ENCODE assay signal across 26 cellular contexts in the genomic region with DNA sequence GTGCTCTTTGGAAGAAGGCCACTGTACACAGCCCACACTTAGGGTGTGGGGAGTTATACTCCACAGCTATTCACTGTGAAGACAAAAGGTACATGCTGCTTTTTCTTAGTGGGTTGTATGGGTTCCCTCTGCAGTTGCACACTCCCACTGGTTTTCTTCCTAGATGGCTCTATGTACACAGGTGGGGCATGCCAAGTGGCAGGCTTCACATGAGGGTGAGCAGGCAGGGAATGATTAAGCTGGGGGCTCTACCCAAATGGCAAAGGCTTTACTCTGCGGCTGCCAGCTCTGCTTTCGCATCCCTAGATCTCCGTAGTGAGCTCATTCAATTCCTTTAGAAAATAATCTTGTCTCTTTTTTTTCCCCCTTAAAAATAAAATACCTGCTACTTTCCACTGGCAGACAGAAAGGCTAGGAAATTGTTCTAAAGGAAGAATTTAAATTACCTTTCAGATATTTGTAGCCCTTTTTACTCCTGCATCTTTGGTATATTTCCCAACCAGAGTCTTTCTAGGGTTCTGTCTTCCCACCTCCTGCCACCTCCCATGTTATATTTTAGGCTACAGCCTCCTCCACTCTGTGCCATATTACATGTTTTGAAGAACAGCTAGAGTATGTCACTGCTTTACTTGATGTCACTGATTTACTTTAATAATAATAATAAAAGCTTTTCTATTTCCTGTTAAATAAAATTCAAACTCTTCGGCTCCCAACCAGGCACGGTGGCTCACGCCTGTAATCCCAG.
"Had no signal": no experiment of that assay in that cellular context is flagged by ENCODE, and none has a peak within 500 bp of the region (broad histone marks: within the 10 kb centered on the region; RNA-seq: fewer than 3 reads in every experiment).

No MANE protein-coding gene starts in this region.

- H3K27ac ChIP-seq: PC-9 had no signal

- H3K27me3 ChIP-seq: MG63 had no signal

- DNase-seq: IMR-90; Karpas-422; KG1; MG63; NCI-H1092; NCI-H1105 treated with DMSO at 0.1 percent for 48 hours; NCI-H1417 treated with DMSO at 0.1 percent for 48 hours; NCI-H146; NCI-H187; NCI-H2029; NCI-H2081 treated with DMSO at 0.1 percent for 48 hours; NCI-H2171; NCI-H226; NCI-H446; NCI-H510A treated with DMSO at 0.1 percent for 48 hours; NCI-H526; NCI-H748 treated with DMSO at 0.1 percent for 48 hours; NK-92 treated with Interleukin-12 subunit alpha and Interleukin-12 subunit beta, amount 100 ng/mL, for 24 hours; OCI-M1; PC-9; Right ventricle myocardium superior; RPMI8226; SK-N-SH; SW 1271; T-helper 1 cell had no signal

- H3K4me3 ChIP-seq: MG63, PC-9 had no signal

- ATAC-seq: HepG2 had no signal

- H3K9me3 ChIP-seq: MG63, SK-N-SH had no signal
